13 cellular contexts compared by ENCODE assay signal in the genomic region with DNA sequence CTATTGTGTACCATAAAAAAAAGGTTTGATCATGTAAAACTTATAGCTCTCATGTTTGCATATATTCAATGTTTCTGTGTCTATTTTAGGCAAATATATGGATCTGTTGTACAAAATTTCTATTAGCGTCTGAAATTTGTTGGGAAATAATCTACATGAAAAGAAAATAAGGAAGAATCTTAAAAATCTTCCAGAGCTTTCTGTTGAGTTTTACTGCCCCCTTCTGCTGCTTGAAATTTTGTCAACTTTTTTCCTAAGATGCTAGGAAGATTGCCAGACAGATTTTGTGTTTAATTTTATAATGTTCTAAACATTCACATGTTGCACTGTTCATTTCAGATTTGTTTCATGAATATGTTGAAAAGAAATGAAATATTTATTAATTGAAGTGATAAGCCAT. TPM values are rescaled to one million over a fixed set of nuclear protein-coding genes. Genes with fewer than 3 reads are reported as not detected.
A peak's percentile ranks its signal among the peaks of the same experiment; 100 is the strongest.
DNase-seq lines count a peak whose midpoint lies in the region; ATAC-seq, FAIRE-seq and TF ChIP-seq lines count a peak whose summit lies in the region.
"Had no signal": no experiment of that assay in that cellular context is flagged by ENCODE, and none has a peak within 500 bp of the region (broad histone marks: within the 10 kb centered on the region; RNA-seq: fewer than 3 reads in every experiment).

No MANE protein-coding gene starts in this region.

- no peak overlapping the region for H3K4me2 ChIP-seq in PC-3 (ENCODE audit: low read length)

- CTCF ChIA-PET in PC-3 (lab: Charles Lee): no interaction called here

- no peaks in the 10 kb centered on the region for H3K79me2 ChIP-seq in PC-3 (ENCODE audit: low read length)

- no peaks in the 10 kb centered on the region for H3K27me3 ChIP-seq in PC-3 (ENCODE audit: low read length)
- H3K27me3 ChIP-seq in pancreas: peaks cover 0 to 13% (median 0%) of the 10 kb centered on the region in 4 donors

- no peaks in the 10 kb centered on the region for H4K20me1 ChIP-seq in PC-3 (ENCODE audit: low read length)

- no peak overlapping the region for H3K4me3 ChIP-seq in PC-3 (ENCODE audit: low read length)
- no peak overlapping the region for H3K4me3 ChIP-seq in pancreas
- H3K4me3 ChIP-seq: SK-N-MC had no signal

- 51 to 69% methylated on average over 1 of the region's 1 CpG for WGBS in pancreas, 2 donors

- no peak for ATAC-seq in PC-3
- no peak for ATAC-seq in pancreas
- ATAC-seq in GM21447 (IDR thresholded peaks at IDR 0.05; ENCODE audit: unreplicated experiment): no peak
- ATAC-seq in GM19397 (IDR thresholded peaks at IDR 0.05; ENCODE audit: unreplicated experiment): no peak

- intact Hi-C loops in PC-3 (cut with micrococcal nuclease): loop anchor here (1.0 to 5.0 kb wide), 5 partner anchors 64 to 280 kb away; no protein-coding TSS in a partner anchor
- intact Hi-C loops in pancreas (cut with DNase I): no loop called here

- H2AFZ ChIP-seq in PC-3 (ENCODE audit: low read length): no peak overlapping the region

- H3K9ac ChIP-seq in PC-3 (ENCODE audit: low read length): peak overlapping the region; percentile 17; the same call in 1 of the 2 replicates

- peak; percentile 90 for FAIRE-seq in endometrium (lab: Jason Lieb, UNC)
- FAIRE-seq in pancreas (lab: Jason Lieb, UNC): peak; percentile 34
- FAIRE-seq: colon had no signal

- H3K27ac ChIP-seq in PC-3 (ENCODE audit: low read length) (no peak overlapping the region), pancreas (no peak overlapping the region)
- H3K27ac ChIP-seq: SK-N-MC had no signal

- BruUV-seq in PC-3 (replicated peaks; lab: Mats Ljungman, UMichigan): no TSS peak

- POLR2A ChIA-PET in PC-3 (lab: Charles Lee; ENCODE audit: unreplicated experiment): no interaction called here

- H3K9me2 ChIP-seq in PC-3 (replicated peaks; ENCODE audit: low read length): no peaks in the 10 kb centered on the region

- no peaks in the 10 kb centered on the region for H3K36me3 ChIP-seq in PC-3 (ENCODE audit: low read depth, low read length)
- no peaks in the 10 kb centered on the region for H3K36me3 ChIP-seq in pancreas

- DNase-seq in ELR (ENCODE audit: low read depth): peak; percentile 52
- DNase-seq in PC-3: peak; percentile 30
- DNase-seq in pancreas: no peak
- no peak for DNase-seq in activated CD4-positive, CD25-positive, alpha-beta regulatory T cell (lab: John Stamatoyannopoulos, UW)
- DNase-seq in SK-N-DZ (ENCODE audit: low spot score): no peak
- DNase-seq: GF-D8, NCI-H2227 treated with DMSO at 0.1 percent for 48 hours, retina had no signal

- H3F3A ChIP-seq in PC-3 (ENCODE audit: low read length, unreplicated experiment): no peaks in the 10 kb centered on the region

- H3K9me3 ChIP-seq in PC-3 (ENCODE audit: low read length) (no peaks in the 10 kb centered on the region), pancreas (no peaks in the 10 kb centered on the region)

- peak; percentile 53 for TF ChIP-seq CTCF in PC-3 (conservative IDR thresholded peaks at IDR 0.05; ENCODE audit: low read depth, low read length)
- TF ChIP-seq CTCF in pancreas (IDR thresholded peaks at IDR 0.05): no peak

- H3K4me1 ChIP-seq in PC-3 (ENCODE audit: insufficient read depth, low read length) (no peaks in the 10 kb centered on the region), pancreas (no peaks in the 10 kb centered on the region)

RNA-seq across cellular contexts. Expression of a gene that starts 2.5 kb away (rescaled TPM):
- total RNA-seq in PC-3 (2014; rRNA removed): 4.9 and 7.9 TPM in 2 replicates
- total RNA-seq in pancreas: 1 to 10 TPM in 1 of 6 donors, under 1 TPM in 5; 0.12 to 1.9 (median 0.43) TPM
- under 1 TPM; 0.23 to 0.92 TPM for polyA plus RNA-seq in pancreas
- polyA plus RNA-seq in SK-N-DZ (2014; cell fraction: cytosol; rRNA removed): not detected in 2 replicates
- not detected in 2 replicates for polyA plus RNA-seq in SK-N-DZ (2014; cell fraction: nucleus; rRNA removed)

Comparison
In these comparisons a context has a peak if more than half of its experiments do, and no peak if none do; other contexts are left out.
1. DNase-seq: peak in ELR (single experiment) and PC-3 (single experiment); none in pancreas (0 of 6), activated CD4-positive, CD25-positive, alpha-beta regulatory T cell (0 of 4) and SK-N-DZ (single experiment).